ENCODE assay signal across 1 cellular context in the genomic region with DNA sequence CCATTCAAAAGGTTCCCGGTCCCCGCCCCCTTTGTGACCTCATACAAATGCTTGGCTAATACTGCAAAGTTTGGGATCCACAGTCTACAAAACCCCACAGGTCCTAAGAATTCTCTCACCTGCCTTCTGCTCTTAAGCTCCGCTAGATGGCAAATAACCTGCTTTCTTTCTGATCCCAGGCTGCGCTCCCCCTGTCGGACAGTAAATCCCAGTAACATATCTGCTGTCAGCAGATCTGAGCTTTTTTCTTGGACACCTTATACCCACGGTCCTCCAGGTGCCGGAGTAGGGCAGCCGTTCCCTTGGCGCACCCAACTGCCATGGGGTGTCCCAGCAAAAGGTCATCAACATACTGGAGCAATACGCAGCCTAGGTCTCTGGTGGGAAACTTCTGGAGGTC.
TF ChIP-seq lines count a peak whose summit lies in the region.

No MANE protein-coding gene starts in this region.

TF ChIP-seq in SK-N-SH, 30 proteins besides CTCF, POLR2A, EP300 and RAD21 (continued from another document):
- TF ChIP-seq FOXJ3 (CRISPR knock-in tag; IDR thresholded peaks at IDR 0.05) = no peak
- TF ChIP-seq MXI1 (IDR thresholded peaks at IDR 0.05; ENCODE audit: low read depth, low read length) = no peak
